ENCODE assay signal across 8 cellular contexts in genomic region chr17:45123930-45124796, GRCh38. TPM values are rescaled to one million over a fixed set of nuclear protein-coding genes. Genes with fewer than 3 reads are reported as not detected.
A peak's percentile ranks its signal among the peaks of the same experiment; 100 is the strongest.
DNase-seq lines count a peak whose midpoint lies in the region; ATAC-seq and TF ChIP-seq lines count a peak whose summit lies in the region.

No MANE protein-coding gene starts in this region.

- H3K36me3 ChIP-seq in HUES6 (ENCODE audit: control insufficient read depth, insufficient read depth, low read length) (0 out of 2 replicates have a peak, but pooled peaks cover 7% of the 10 kb centered on the region), hepatocyte (replicated peaks; ENCODE audit: insufficient read depth, low read depth) (no peaks in the 10 kb centered on the region), suprapubic skin (peaks cover 15% of the 10 kb centered on the region), testis (ENCODE audit: low read depth, missing control alignments) (no peaks in the 10 kb centered on the region)

- DNase-seq in CD14-positive monocyte (ENCODE audit: low spot score), result peak; percentile 93
- DNase-seq in activated CD8-positive, alpha-beta T cell treated with anti-CD3 and anti-CD28 coated beads for 36 hours, result peak; percentile 58
- peak; percentile 90 for DNase-seq in hepatocyte (ENCODE audit: low spot score)
- peak in 1 of 2 donors; percentile 88 for DNase-seq in suprapubic skin (ENCODE audit: low spot score in 2 of 2)
- DNase-seq in GM19240 (ENCODE audit: insufficient read length, low spot score), result no peak
- no peak for DNase-seq in testis

- H3K36me3 Mint-ChIP-seq in CD14-positive monocyte, result peaks cover 0 to 5% of the 10 kb centered on the region in 2 donors
- H3K36me3 Mint-ChIP-seq in activated CD8-positive, alpha-beta T cell treated with anti-CD3 and anti-CD28 coated beads for 36 hours (ENCODE audit: low read depth), result no peaks in the 10 kb centered on the region

- TF ChIP-seq EP300 in suprapubic skin (IDR thresholded peaks at IDR 0.05), result no peak

- peaks cover 0 to 5% (median 0%) of the 10 kb centered on the region in 7 donors for H3K9me3 Mint-ChIP-seq in CD14-positive monocyte
- no peaks in the 10 kb centered on the region for H3K9me3 Mint-ChIP-seq in activated CD8-positive, alpha-beta T cell treated with anti-CD3 and anti-CD28 coated beads for 36 hours

- H3K4me1 ChIP-seq in HUES6 (ENCODE audit: control insufficient read depth, insufficient read depth, low read length) (peaks cover 25% of the 10 kb centered on the region), hepatocyte (ENCODE audit: insufficient read depth) (peaks cover 51% of the 10 kb centered on the region), suprapubic skin (peaks cover 49% of the 10 kb centered on the region), testis (peaks cover 34% of the 10 kb centered on the region)

- H3K27ac Mint-ChIP-seq in CD14-positive monocyte, result peak overlapping the region; percentile 85 to 95 (median 92)
- H3K27ac Mint-ChIP-seq in activated CD8-positive, alpha-beta T cell treated with anti-CD3 and anti-CD28 coated beads for 36 hours, result peak overlapping the region; percentile 30

- intact Hi-C loops in CD14-positive monocyte (cut with micrococcal nuclease) (no loop called here), testis (cut with DNase I; ENCODE audit: low total_unique reads) (loop anchor here (10.0 kb wide), 1 partner anchor 349 kb away; no protein-coding TSS in a partner anchor)
- intact Hi-C loops in activated CD8-positive, alpha-beta T cell treated with anti-CD3 and anti-CD28 coated beads for 36 hours (cut with micrococcal nuclease), result no loop called here

- no peak for TF ChIP-seq POLR2A in suprapubic skin (IDR thresholded peaks at IDR 0.05)
- no peak for TF ChIP-seq POLR2A in testis (IDR thresholded peaks at IDR 0.05)

- H3K4me1 Mint-ChIP-seq in CD14-positive monocyte, result peaks cover 33% of the 10 kb centered on the region
- no peaks in the 10 kb centered on the region for H3K4me1 Mint-ChIP-seq in activated CD8-positive, alpha-beta T cell treated with anti-CD3 and anti-CD28 coated beads for 36 hours (ENCODE audit: low read depth)

- H3K4me2 ChIP-seq in hepatocyte, result peak overlapping the region; percentile 25

- no peak overlapping the region for H2AFZ ChIP-seq in hepatocyte

- POLR2A ChIA-PET in activated CD8-positive, alpha-beta T cell treated with anti-CD3 and anti-CD28 coated beads for 36 hours (lab: Charles Lee), result interaction anchor here (0.5 to 1.5 kb wide), 3 partner anchors 9 to 60 kb away, joined by 3 to 4 read pairs (median 4); no protein-coding TSS in a partner anchor

- no peaks in the 10 kb centered on the region for H4K20me1 ChIP-seq in hepatocyte (ENCODE audit: insufficient read depth, poor library complexity, severe bottlenecking)

- ATAC-seq in activated CD8-positive, alpha-beta T cell treated with anti-CD3 and anti-CD28 coated beads for 36 hours, result peak; percentile 89
- ATAC-seq in HG03135 (IDR thresholded peaks at IDR 0.05; ENCODE audit: unreplicated experiment), result no peak

- no peak overlapping the region for H3K27ac ChIP-seq in HUES6 (ENCODE audit: low read depth, low read length)
- H3K27ac ChIP-seq in hepatocyte, result peak overlapping the region; percentile 95
- peak overlapping the region; percentile 65 for H3K27ac ChIP-seq in suprapubic skin
- H3K27ac ChIP-seq in testis, result no peak overlapping the region

- H3K9me2 ChIP-seq in hepatocyte (replicated peaks; ENCODE audit: insufficient read depth), result no peaks in the 10 kb centered on the region

- WGBS in hepatocyte (ENCODE audit: low lambda C conversion rate, missing lambda C conversion rate), result 75% methylated on average over 14 of the region's 15 CpGs
- 61% methylated on average over 10 of the region's 15 CpGs for WGBS in suprapubic skin
- 63 to 85% methylated on average over 8 to 15 of the region's 15 CpGs for WGBS in testis, 2 donors

- peak overlapping the region; percentile 28 to 46 for H3K4me3 Mint-ChIP-seq in CD14-positive monocyte
- H3K4me3 Mint-ChIP-seq in activated CD8-positive, alpha-beta T cell treated with anti-CD3 and anti-CD28 coated beads for 36 hours, result no peak overlapping the region

- H3K27me3 Mint-ChIP-seq in CD14-positive monocyte (ENCODE audit: low read depth in 3 of 3), result peaks cover 10 to 25% (median 17%) of the 10 kb centered on the region in 3 donors
- peaks cover 4% of the 10 kb centered on the region for H3K27me3 Mint-ChIP-seq in activated CD8-positive, alpha-beta T cell treated with anti-CD3 and anti-CD28 coated beads for 36 hours

- H3K9me3 ChIP-seq in HUES6 (ENCODE audit: control insufficient read depth, insufficient read depth, low read depth, low read length) (no peaks in the 10 kb centered on the region), hepatocyte (ENCODE audit: low read depth) (no peaks in the 10 kb centered on the region), suprapubic skin (no peaks in the 10 kb centered on the region), testis (no peaks in the 10 kb centered on the region)

- peak overlapping the region; percentile 5 for H3K9ac ChIP-seq in HUES6 (ENCODE audit: low read length)

- TF ChIP-seq CTCF in CD14-positive monocyte (IDR thresholded peaks at IDR 0.05) (no peak), hepatocyte (IDR thresholded peaks at IDR 0.05; ENCODE audit: poor library complexity) (no peak), suprapubic skin (IDR thresholded peaks at IDR 0.05) (no peak), testis (IDR thresholded peaks at IDR 0.05) (no peak)
- no peak for TF ChIP-seq CTCF in activated CD8-positive, alpha-beta T cell treated with anti-CD3 and anti-CD28 coated beads for 36 hours (IDR thresholded peaks at IDR 0.05)

- peaks cover 59% of the 10 kb centered on the region for H3K79me2 ChIP-seq in hepatocyte

- H3K4me3 ChIP-seq in HUES6 (ENCODE audit: low read depth, low read length) (no peak overlapping the region), hepatocyte (no peak overlapping the region), suprapubic skin (no peak overlapping the region), testis (no peak overlapping the region)

- no peaks in the 10 kb centered on the region for H3K27me3 ChIP-seq in HUES6 (ENCODE audit: control insufficient read depth, insufficient read depth, low read length)
- H3K27me3 ChIP-seq in hepatocyte, result no peaks in the 10 kb centered on the region
- H3K27me3 ChIP-seq in suprapubic skin, result no peaks in the 10 kb centered on the region
- H3K27me3 ChIP-seq in testis, result no peaks in the 10 kb centered on the region

- CTCF ChIA-PET in activated CD8-positive, alpha-beta T cell treated with anti-CD3 and anti-CD28 coated beads for 36 hours (lab: Charles Lee), result interaction anchor here (0.7 to 1.6 kb wide), 4 partner anchors 8 to 97 kb away, joined by 3 to 7 read pairs (median 4); partner anchors contain the start of genes ACBD4 and PLCD3

RNA-seq across cellular contexts. Expression of gene PLCD3, which starts 8.2 kb away (rescaled TPM):
- polyA plus RNA-seq in CD14-positive monocyte, result 1 to 10 TPM in 1 of 2 donors, under 1 TPM in 1; 0.97 to 2.5 TPM
- 1 to 10 TPM; 3.9 to 6.6 TPM for total RNA-seq in activated CD8-positive, alpha-beta T cell treated with anti-CD3 and anti-CD28 coated beads for 36 hours
- total RNA-seq in hepatocyte, result 49.2 and 69.7 TPM in 2 replicates
- 35.7 and 41.8 TPM in 2 replicates for polyA plus RNA-seq in hepatocyte
- total RNA-seq in suprapubic skin, result 10 to 100 TPM; 44.7 to 87.1 (median 58.3) TPM
- total RNA-seq in testis, result 100 to 1,000 TPM in 1 of 2 donors, 10 to 100 TPM in 1; 86.3 to 106 TPM
- 62.2 TPM for polyA plus RNA-seq in testis (ENCODE audit: insufficient read depth, low read depth, low replicate concordance)

RNA-seq across cellular contexts. Expression of gene ACBD4, which starts 11.3 kb away (rescaled TPM):
- polyA plus RNA-seq in CD14-positive monocyte, result 1 to 10 TPM; 4.8 to 6.2 TPM
- 10 to 100 TPM; 12.4 to 12.6 TPM for total RNA-seq in activated CD8-positive, alpha-beta T cell treated with anti-CD3 and anti-CD28 coated beads for 36 hours
- total RNA-seq in hepatocyte, result 8.1 and 8.2 TPM in 2 replicates
- 11.2 and 13.7 TPM in 2 replicates for polyA plus RNA-seq in hepatocyte
- total RNA-seq in suprapubic skin, result 10 to 100 TPM in 2 of 4 donors, 1 to 10 TPM in 2; 6.2 to 37.7 (median 10.9) TPM
- 1 to 10 TPM; 8.3 to 9.1 TPM for total RNA-seq in testis
- polyA plus RNA-seq in testis (ENCODE audit: insufficient read depth, low read depth, low replicate concordance), result 7.5 TPM

RNA-seq across cellular contexts. Expression of gene HEXIM1, which starts 24.1 kb away (rescaled TPM):
- polyA plus RNA-seq in CD14-positive monocyte (1 to 10 TPM; 2.2 to 2.5 TPM), hepatocyte (13.5 and 14.5 TPM in 2 replicates), testis (ENCODE audit: insufficient read depth, low read depth, low replicate concordance) (38.8 TPM)
- total RNA-seq in activated CD8-positive, alpha-beta T cell treated with anti-CD3 and anti-CD28 coated beads for 36 hours, result 10 to 100 TPM; 22.6 to 23.5 TPM
- total RNA-seq in hepatocyte (17.1 and 19.2 TPM in 2 replicates), suprapubic skin (10 to 100 TPM; 23.1 to 35.6 (median 27.8) TPM), testis (10 to 100 TPM; 51.8 to 68.8 TPM)

RNA-seq across cellular contexts. Expression of gene HEXIM2, which starts 37.5 kb away (rescaled TPM):
- 1 to 10 TPM; 2.5 to 2.9 TPM for polyA plus RNA-seq in CD14-positive monocyte
- total RNA-seq in activated CD8-positive, alpha-beta T cell treated with anti-CD3 and anti-CD28 coated beads for 36 hours, result 1 to 10 TPM; 4.1 to 4.2 TPM
- total RNA-seq in hepatocyte, result 6.7 and 12.2 TPM in 2 replicates
- 7.6 and 10.5 TPM in 2 replicates for polyA plus RNA-seq in hepatocyte
- total RNA-seq in suprapubic skin, result 10 to 100 TPM in 1 of 4 donors, 1 to 10 TPM in 3; 2.2 to 10.4 (median 4.4) TPM
- 10 to 100 TPM; 35.9 to 47.7 TPM for total RNA-seq in testis
- polyA plus RNA-seq in testis (ENCODE audit: insufficient read depth, low read depth, low replicate concordance), result 76.8 TPM

Comparison
In these comparisons a context has a peak if more than half of its experiments do, and no peak if none do; other contexts are left out.
1. DNase-seq: peak in CD14-positive monocyte (single experiment), activated CD8-positive, alpha-beta T cell treated with anti-CD3 and anti-CD28 coated beads for 36 hours (single experiment) and hepatocyte (single experiment); none in GM19240 (single experiment) and testis (single experiment).
2. H3K27ac ChIP-seq: peak in hepatocyte (single experiment) and suprapubic skin (single experiment); none in HUES6 (single experiment) and testis (0 of 2).